24 cellular contexts compared by ENCODE assay signal in genomic region chr16:10367616-10368188, GRCh38.
"Had no signal": no experiment of that assay in that cellular context is flagged by ENCODE, and none has a peak within 500 bp of the region (broad histone marks: within the 10 kb centered on the region; RNA-seq: fewer than 3 reads in every experiment).

No MANE protein-coding gene starts in this region.

- FAIRE-seq: colon, keratinocyte had no signal

- H3K36me3 ChIP-seq: gastrocnemius medialis, left lung, lower lobe of right lung, neutrophil, suprapubic skin, transverse colon, upper lobe of right lung, uterus had no signal

- DNase-seq: dorsolateral prefrontal cortex; effector CD4-positive, alpha-beta T cell; foreskin fibroblast; gastrocnemius medialis; head of caudate nucleus; left lung; lower lobe of right lung; stimulated activated CD4-positive, alpha-beta T cell treated with anti-CD3 and anti-CD28 coated beads, Interleukin-12 subunit alpha, Interleukin-12 subunit beta, amount 100 ng/mL, for 4 hours; stimulated activated CD4-positive, alpha-beta T cell treated with anti-CD3 and anti-CD28 coated beads, Interleukin-1b, Interleukin-23, amount 100 ng/mL, for 48 hours; stimulated activated CD4-positive, alpha-beta T cell treated with anti-CD3 and anti-CD28 coated beads, Interleukin-4, amount 100 ng/mL, for 1 hour; stimulated activated CD8-positive, alpha-beta memory T cell treated with anti-CD3 and anti-CD28 coated beads, Interleukin-4, amount 100 ng/mL, for 48 hours; stimulated activated naive CD4-positive, alpha-beta T cell; stimulated activated naive CD8-positive, alpha-beta T cell treated with anti-CD3 and anti-CD28 coated beads, Interleukin-15, amount 100 ng/mL, for 72 hours; transverse colon; upper lobe of right lung; uterus had no signal

- H3K27ac ChIP-seq: dorsolateral prefrontal cortex, gastrocnemius medialis, left lung, lower lobe of right lung, neutrophil, parathyroid adenoma, suprapubic skin, transverse colon, upper lobe of right lung, uterus had no signal

- H3K79me2 ChIP-seq: parathyroid adenoma had no signal

- H3K4me3 ChIP-seq: dorsolateral prefrontal cortex, gastrocnemius medialis, left lung, lower lobe of right lung, smooth muscle cell, suprapubic skin, transverse colon, upper lobe of right lung, uterus had no signal

- H3K4me2 ChIP-seq: smooth muscle cell had no signal

- ATAC-seq: gastrocnemius medialis; left lung; lower lobe of right lung; natural killer cell treated with Interleukin-12 subunit alpha and Interleukin-12 subunit beta and Interleukin-15 and Interleukin-18, amount 100 ng/mL, for 72 hours; sciatic nerve; stimulated activated naive CD8-positive, alpha-beta T cell treated with anti-CD3 and anti-CD28 coated beads, Interleukin-15, amount 100 ng/mL, for 72 hours; upper lobe of right lung had no signal

- H3K4me1 ChIP-seq: gastrocnemius medialis, left lung, lower lobe of right lung, parathyroid adenoma, suprapubic skin, transverse colon, upper lobe of right lung, uterus had no signal

- H3K9ac ChIP-seq: parathyroid adenoma had no signal

- H2AFZ ChIP-seq: parathyroid adenoma had no signal

- H3K27me3 ChIP-seq: gastrocnemius medialis, left lung, neutrophil, suprapubic skin, transverse colon, upper lobe of right lung, uterus had no signal

- H3K9me3 ChIP-seq: gastrocnemius medialis, lower lobe of right lung, neutrophil, suprapubic skin, upper lobe of right lung, uterus had no signal
